Comparison of ENCODE assay signal across 1 cellular context in genomic region chr14:20623798-20624197, GRCh38.
TF ChIP-seq lines count a peak whose summit lies in the region.

No MANE protein-coding gene starts in this region.

TF ChIP-seq in SK-N-SH, 30 proteins besides CTCF, POLR2A, EP300 and RAD21:
- TF ChIP-seq TEAD4 (IDR thresholded peaks at IDR 0.05; ENCODE audit: borderline replicate concordance, insufficient read depth) (no peak), TAF1 (IDR thresholded peaks at IDR 0.05; ENCODE audit: borderline replicate concordance, low read depth, low read length) (no peak), EZH2phosphoT487 (IDR thresholded peaks at IDR 0.05; ENCODE audit: borderline replicate concordance, low read depth) (no peak), CHD2 (IDR thresholded peaks at IDR 0.05; ENCODE audit: low read length, partially characterized antibody) (no peak), PBX3 (IDR thresholded peaks at IDR 0.05) (no peak), IRF3 (IDR thresholded peaks at IDR 0.05; ENCODE audit: low read depth, low read length) (no peak), NRF1 (IDR thresholded peaks at IDR 0.05; ENCODE audit: low read depth, low read length) (no peak), YY1 (IDR thresholded peaks at IDR 0.05; ENCODE audit: low read depth) (no peak), USF2 (IDR thresholded peaks at IDR 0.05; ENCODE audit: borderline replicate concordance, low read depth, low read length) (no peak), ZBTB33 (IDR thresholded peaks at IDR 0.05; ENCODE audit: borderline replicate concordance, low read depth) (no peak), USF1 (IDR thresholded peaks at IDR 0.05; ENCODE audit: borderline replicate concordance, low read depth) (no peak), GATA2 (CRISPR knock-in tag; IDR thresholded peaks at IDR 0.05) (no peak), NFIC (IDR thresholded peaks at IDR 0.05; ENCODE audit: borderline replicate concordance) (no peak)
TF ChIP-seq in SK-N-SH: peak in this region for 0.
